ENCODE assay signal across 8 cellular contexts in the genomic region with DNA sequence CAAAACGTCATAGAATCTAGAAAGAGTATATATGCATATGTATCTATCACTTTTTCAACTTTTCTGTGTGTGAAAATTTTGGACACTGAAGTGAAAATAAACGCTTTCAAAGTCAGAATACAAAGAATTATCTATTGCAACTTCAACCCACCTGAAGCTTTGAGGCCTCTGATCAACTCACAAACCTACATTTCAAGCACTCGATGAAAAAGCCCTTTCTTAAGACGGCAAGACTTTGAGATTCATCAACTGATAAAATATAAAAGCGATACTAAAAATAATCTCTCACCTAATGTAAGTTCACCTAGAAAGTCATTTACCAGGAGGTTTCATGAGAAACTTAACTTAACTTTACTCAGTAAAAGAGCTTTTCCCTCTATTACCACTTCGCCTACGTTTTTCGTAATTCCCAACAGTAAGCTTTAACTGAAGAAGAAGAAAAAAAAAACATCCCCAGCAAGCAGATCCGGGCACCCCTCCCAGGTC. TPM values are rescaled to one million over a fixed set of nuclear protein-coding genes. Genes with fewer than 3 reads are reported as not detected.
DNase-seq lines count a peak whose midpoint lies in the region; ATAC-seq and TF ChIP-seq lines count a peak whose summit lies in the region.

No MANE protein-coding gene starts in this region.

- H3K27me3 ChIP-seq in iPS DF 6.9 (ENCODE audit: control insufficient read depth, insufficient read depth, low read length), result no peaks in the 10 kb centered on the region
- H3K27me3 ChIP-seq in smooth muscle cell (ENCODE audit: low read depth), result no peaks in the 10 kb centered on the region

- H3K4me1 ChIP-seq in iPS DF 6.9 (ENCODE audit: control insufficient read depth, insufficient read depth, low read length), result no peaks in the 10 kb centered on the region
- H3K4me1 ChIP-seq in smooth muscle cell (ENCODE audit: low read depth), result peaks cover 24% of the 10 kb centered on the region

- H3K27ac ChIP-seq in iPS DF 6.9 (ENCODE audit: low read length), result no peak overlapping the region
- H3K27ac ChIP-seq in smooth muscle cell (ENCODE audit: low read depth), result peak overlapping the region; percentile 100

- TF ChIP-seq CTCF in activated B cell treated with CpG ODN at 0.5 μM for 24 hours (IDR thresholded peaks at IDR 0.05) (no peak), smooth muscle cell (IDR thresholded peaks at IDR 0.05; ENCODE audit: borderline replicate concordance, insufficient read depth, poor library complexity, severe bottlenecking) (no peak)

- H3K4me2 ChIP-seq in smooth muscle cell, result peak overlapping the region; percentile 92

- CTCF ChIA-PET in activated CD8-positive, alpha-beta memory T cell treated with anti-CD3 and anti-CD28 coated beads, Interleukin-2, amount 10 ng/mL, durations not matched to agents 7 days and 5 days (lab: Charles Lee), result interaction anchor here (1.0 to 1.1 kb wide), 2 partner anchors 9 to 59 kb away, joined by 3 read pairs; no protein-coding TSS in a partner anchor
- CTCF ChIA-PET in activated B cell treated with CpG ODN at 0.5 μM for 24 hours (lab: Charles Lee), result interaction anchor here (1.3 kb wide), 1 partner anchor 59 kb away, joined by 6 read pairs; no protein-coding TSS in a partner anchor

- POLR2A ChIA-PET in activated B cell treated with CpG ODN at 0.5 μM for 24 hours (lab: Charles Lee), result interaction anchor here (0.6 to 3.0 kb wide), 11 partner anchors 9 to 641 kb away, joined by 3 to 17 read pairs (median 4); a partner anchor contains a TSS

- peaks cover 42% of the 10 kb centered on the region for H3K4me1 Mint-ChIP-seq in activated CD8-positive, alpha-beta memory T cell treated with anti-CD3 and anti-CD28 coated beads, Interleukin-2, amount 10 ng/mL, durations not matched to agents 7 days and 5 days
- peaks cover 48% of the 10 kb centered on the region for H3K4me1 Mint-ChIP-seq in activated B cell treated with CpG ODN at 0.5 μM for 24 hours

- no peak for ATAC-seq in activated CD8-positive, alpha-beta memory T cell treated with anti-CD3 and anti-CD28 coated beads, Interleukin-2, amount 10 ng/mL, durations not matched to agents 7 days and 5 days
- no peak for ATAC-seq in activated B cell treated with CpG ODN at 0.5 μM for 24 hours (ENCODE audit: low read depth)
- no peak for ATAC-seq in GM18511 (IDR thresholded peaks at IDR 0.05; ENCODE audit: unreplicated experiment)

- peaks cover 56% of the 10 kb centered on the region for H4K20me1 ChIP-seq in smooth muscle cell (ENCODE audit: low read depth)

- no CpG with 5 or more reads among the region's 9 CpGs for WGBS in iPS DF 6.9 (ENCODE audit: insufficient coverage, insufficient read length)
- under 1% methylated on average over 9 of the region's 9 CpGs for WGBS in smooth muscle cell (ENCODE audit: low lambda C conversion rate)

- H3K4me3 ChIP-seq in iPS DF 6.9 (ENCODE audit: low read length) (peak overlapping the region; percentile 66), smooth muscle cell (peak overlapping the region; percentile 88)

- peak overlapping the region; percentile 93 for H3K4me3 Mint-ChIP-seq in activated CD8-positive, alpha-beta memory T cell treated with anti-CD3 and anti-CD28 coated beads, Interleukin-2, amount 10 ng/mL, durations not matched to agents 7 days and 5 days
- peak overlapping the region; percentile 96 for H3K4me3 Mint-ChIP-seq in activated B cell treated with CpG ODN at 0.5 μM for 24 hours

- no peak overlapping the region for H2AFZ ChIP-seq in smooth muscle cell (ENCODE audit: low read depth)

- peak overlapping the region; percentile 100 for H3K9ac ChIP-seq in smooth muscle cell (ENCODE audit: low read depth)

- H3K27ac Mint-ChIP-seq in activated CD8-positive, alpha-beta memory T cell treated with anti-CD3 and anti-CD28 coated beads, Interleukin-2, amount 10 ng/mL, durations not matched to agents 7 days and 5 days, result peak overlapping the region; percentile 98
- peak overlapping the region; percentile 91 for H3K27ac Mint-ChIP-seq in activated B cell treated with CpG ODN at 0.5 μM for 24 hours

- peaks cover 48% of the 10 kb centered on the region for H3K36me3 Mint-ChIP-seq in activated CD8-positive, alpha-beta memory T cell treated with anti-CD3 and anti-CD28 coated beads, Interleukin-2, amount 10 ng/mL, durations not matched to agents 7 days and 5 days
- peaks cover 44% of the 10 kb centered on the region for H3K36me3 Mint-ChIP-seq in activated B cell treated with CpG ODN at 0.5 μM for 24 hours (ENCODE audit: low read depth)

- H3K9me3 Mint-ChIP-seq in activated CD8-positive, alpha-beta memory T cell treated with anti-CD3 and anti-CD28 coated beads, Interleukin-2, amount 10 ng/mL, durations not matched to agents 7 days and 5 days (ENCODE audit: low read depth), result no peaks in the 10 kb centered on the region
- no peaks in the 10 kb centered on the region for H3K9me3 Mint-ChIP-seq in activated B cell treated with CpG ODN at 0.5 μM for 24 hours

- peaks cover 62% of the 10 kb centered on the region for H3K79me2 ChIP-seq in smooth muscle cell (ENCODE audit: low read depth)

- peaks cover 19% of the 10 kb centered on the region for H3F3A ChIP-seq in smooth muscle cell (ENCODE audit: low read depth)

- H3K9me3 ChIP-seq in iPS DF 6.9 (ENCODE audit: control insufficient read depth, insufficient read depth, low read length) (no peaks in the 10 kb centered on the region), smooth muscle cell (replicated peaks; ENCODE audit: low read depth) (no peaks in the 10 kb centered on the region)

- no peaks in the 10 kb centered on the region for H3K27me3 Mint-ChIP-seq in activated CD8-positive, alpha-beta memory T cell treated with anti-CD3 and anti-CD28 coated beads, Interleukin-2, amount 10 ng/mL, durations not matched to agents 7 days and 5 days
- H3K27me3 Mint-ChIP-seq in activated B cell treated with CpG ODN at 0.5 μM for 24 hours, result no peaks in the 10 kb centered on the region

- H3K36me3 ChIP-seq in iPS DF 6.9 (ENCODE audit: control insufficient read depth, insufficient read depth, low read length) (peaks cover 6% of the 10 kb centered on the region; the same call in 1 of the 2 replicates), smooth muscle cell (ENCODE audit: low read depth) (peaks cover 10% of the 10 kb centered on the region)

- intact Hi-C loops in activated B cell treated with CpG ODN at 0.5 μM for 24 hours (cut with micrococcal nuclease), result no loop called here

- no peak for DNase-seq in activated CD8-positive, alpha-beta memory T cell treated with anti-CD3 and anti-CD28 coated beads, Interleukin-2, amount 10 ng/mL, durations not matched to agents 7 days and 5 days
- DNase-seq in activated CD8-positive, alpha-beta memory T cell treated with anti-CD3 and anti-CD28 coated beads for 24 hours, result no peak
- DNase-seq in activated B cell treated with CpG ODN at 0.5 μM for 24 hours (no peak), iPS DF 6.9 (ENCODE audit: low read depth, low spot score) (no peak), smooth muscle cell (lab: John Stamatoyannopoulos, UW; ENCODE audit: unreplicated experiment) (no peak), NCI-H1694 treated with DMSO at 0.1 percent for 48 hours (lab: John Stamatoyannopoulos, UW) (no peak), NCI-H1436 treated with DMSO at 0.1 percent for 48 hours (lab: John Stamatoyannopoulos, UW) (no peak)

RNA-seq across cellular contexts. Expression of a gene that starts 1.2 kb away (rescaled TPM):
- 10 to 100 TPM; 74.7 to 81.4 TPM for total RNA-seq in activated CD8-positive, alpha-beta memory T cell treated with anti-CD3 and anti-CD28 coated beads, Interleukin-2, amount 10 ng/mL, durations not matched to agents 7 days and 5 days
- total RNA-seq in activated B cell treated with CpG ODN at 0.5 μM for 24 hours (55.5 and 60.1 TPM in 2 replicates), smooth muscle cell (108 and 112 TPM in 2 replicates)
- polyA plus RNA-seq in smooth muscle cell, result 91.6 and 95.3 TPM in 2 replicates
